11 cellular contexts compared by ENCODE assay signal in the genomic region with DNA sequence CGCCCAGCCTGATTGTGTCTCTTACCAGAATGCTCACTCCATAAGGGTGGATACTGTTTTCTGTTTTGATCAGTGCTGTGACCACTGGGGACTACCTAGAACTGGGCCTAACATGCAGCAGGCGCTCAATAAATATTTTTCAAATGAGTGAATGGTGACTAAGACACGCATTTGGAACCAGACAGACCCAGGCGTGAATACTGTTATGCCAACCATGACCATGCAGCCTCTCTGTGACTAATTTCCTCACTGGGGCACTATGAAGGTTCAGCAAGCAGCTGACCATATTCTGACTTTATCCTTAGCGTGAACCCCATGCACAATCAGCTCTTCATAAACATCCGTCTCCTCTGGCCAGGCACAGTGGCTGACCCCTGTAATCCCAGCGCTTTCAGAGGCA. TPM values are rescaled to one million over a fixed set of nuclear protein-coding genes. Genes with fewer than 3 reads are reported as not detected.
A peak's percentile ranks its signal among the peaks of the same experiment; 100 is the strongest.
DNase-seq lines count a peak whose midpoint lies in the region; ATAC-seq and TF ChIP-seq lines count a peak whose summit lies in the region.
"Had no signal": no experiment of that assay in that cellular context is flagged by ENCODE, and none has a peak within 500 bp of the region (broad histone marks: within the 10 kb centered on the region; RNA-seq: fewer than 3 reads in every experiment).

No MANE protein-coding gene starts in this region.

- no peak overlapping the region for H3K4me3 Mint-ChIP-seq in naive thymus-derived CD4-positive, alpha-beta T cell
- H3K4me3 Mint-ChIP-seq: activated CD4-positive, alpha-beta memory T cell treated with anti-CD3 and anti-CD28 coated beads for 36 hours; neural crest cell had no signal

- peaks cover 32 to 75% of the 10 kb centered on the region in 2 donors for H3K4me1 ChIP-seq in ascending aorta
- peaks cover 8 to 98% (median 37%) of the 10 kb centered on the region in 3 donors for H3K4me1 ChIP-seq in gastroesophageal sphincter
- peaks cover 25 to 30% (median 27%) of the 10 kb centered on the region in 4 donors for H3K4me1 ChIP-seq in transverse colon
- no peaks in the 10 kb centered on the region for H3K4me1 ChIP-seq in naive thymus-derived CD4-positive, alpha-beta T cell (ENCODE audit: control insufficient read depth in 2 of 2, insufficient read depth in 2 of 2, low read length in 2 of 2)

- CTCF ChIA-PET in naive thymus-derived CD4-positive, alpha-beta T cell (lab: Charles Lee) = interaction anchor here (0.6 kb wide), 2 partner anchors 133 to 1168 kb away, joined by 3 to 5 read pairs; no protein-coding TSS in a partner anchor

- H3K9me3 ChIP-seq in ascending aorta (no peaks in the 10 kb centered on the region), gastroesophageal sphincter (no peaks in the 10 kb centered on the region), transverse colon (no peaks in the 10 kb centered on the region)
- H3K9me3 ChIP-seq in naive thymus-derived CD4-positive, alpha-beta T cell (ENCODE audit: control insufficient read depth in 2 of 3, low read length in 3 of 3) = no peaks in the 10 kb centered on the region

- H3K4me3 ChIP-seq in HFF-Myc (replicated peaks; ENCODE audit: low read depth, low read length) (no peak overlapping the region), ascending aorta (no peak overlapping the region), gastroesophageal sphincter (no peak overlapping the region), transverse colon (no peak overlapping the region)
- no peak overlapping the region for H3K4me3 ChIP-seq in naive thymus-derived CD4-positive, alpha-beta T cell (ENCODE audit: low read length)

- H3K27ac ChIP-seq in ascending aorta = peak overlapping the region; percentile 94
- peak overlapping the region; percentile 21 to 95 (median 84) for H3K27ac ChIP-seq in gastroesophageal sphincter
- peak overlapping the region in 3 of 4 donors; percentile 87 to 96 (median 92) for H3K27ac ChIP-seq in transverse colon
- no peak overlapping the region for H3K27ac ChIP-seq in naive thymus-derived CD4-positive, alpha-beta T cell (ENCODE audit: low read depth, low read length)

- in situ Hi-C loops in transverse colon (cut with MboI; ENCODE audit: low pct_ligation_motif_present in 1 of 4, low pct_unique_long_range_greater_than_20kb in 1 of 4, low sequenced_read_pairs in 3 of 4) = no loop called here

- no peak overlapping the region for H3K27ac Mint-ChIP-seq in naive thymus-derived CD4-positive, alpha-beta T cell
- H3K27ac Mint-ChIP-seq: activated CD4-positive, alpha-beta memory T cell treated with anti-CD3 and anti-CD28 coated beads for 36 hours had no signal

- no peak for TF ChIP-seq POLR2A in gastroesophageal sphincter (IDR thresholded peaks at IDR 0.05)
- no peak for TF ChIP-seq POLR2A in transverse colon (IDR thresholded peaks at IDR 0.05)

- POLR2A ChIA-PET in naive thymus-derived CD4-positive, alpha-beta T cell (lab: Charles Lee) = no interaction called here

- no peaks in the 10 kb centered on the region for H3K4me1 Mint-ChIP-seq in naive thymus-derived CD4-positive, alpha-beta T cell
- H3K4me1 Mint-ChIP-seq: neural crest cell had no signal

- H3K36me3 Mint-ChIP-seq in naive thymus-derived CD4-positive, alpha-beta T cell = no peaks in the 10 kb centered on the region
- H3K36me3 Mint-ChIP-seq: activated CD4-positive, alpha-beta memory T cell treated with anti-CD3 and anti-CD28 coated beads for 36 hours had no signal

- H3K27me3 ChIP-seq in ascending aorta = no peaks in the 10 kb centered on the region
- H3K27me3 ChIP-seq in gastroesophageal sphincter = no peaks in the 10 kb centered on the region
- H3K27me3 ChIP-seq in transverse colon = no peaks in the 10 kb centered on the region
- H3K27me3 ChIP-seq in naive thymus-derived CD4-positive, alpha-beta T cell (ENCODE audit: control insufficient read depth in 2 of 2, insufficient read depth in 2 of 2, low read length in 2 of 2) = no peaks in the 10 kb centered on the region

- DNase-seq in HFF-Myc (ENCODE audit: extremely low read depth, low read depth) (peak; percentile 77), ascending aorta (ENCODE audit: low spot score in 2 of 2) (peak; percentile 39 to 90), transverse colon (no peak), islet precursor cell (no peak)
- no peak for DNase-seq in naive thymus-derived CD4-positive, alpha-beta T cell
- DNase-seq: activated CD4-positive, alpha-beta memory T cell treated with anti-CD3 and anti-CD28 coated beads for 36 hours; hypothalamus had no signal

- H3K36me3 ChIP-seq in ascending aorta (peaks cover 49 to 68% of the 10 kb centered on the region in 2 donors), gastroesophageal sphincter (peaks cover 0 to 87% of the 10 kb centered on the region in 2 donors), transverse colon (peaks cover 0 to 15% (median 8%) of the 10 kb centered on the region in 4 donors)
- H3K36me3 ChIP-seq in naive thymus-derived CD4-positive, alpha-beta T cell (ENCODE audit: control insufficient read depth in 2 of 3, insufficient read depth in 3 of 3, low read length in 3 of 3) = no peaks in the 10 kb centered on the region

- TF ChIP-seq EP300 in gastroesophageal sphincter (IDR thresholded peaks at IDR 0.05) = no peak
- TF ChIP-seq EP300 in transverse colon (IDR thresholded peaks at IDR 0.05; ENCODE audit: low read depth) = no peak

- 45 to 60% methylated on average over 2 to 5 of the region's 7 CpGs for WGBS in gastroesophageal sphincter (ENCODE audit: low coverage in 1 of 2), 2 donors
- WGBS in transverse colon (ENCODE audit: low coverage in 1 of 2), 2 donors = 82 to 90% methylated on average over 2 to 7 of the region's 7 CpGs

- ATAC-seq in gastroesophageal sphincter = peak; percentile 8
- no peak for ATAC-seq in HG03571 (IDR thresholded peaks at IDR 0.05; ENCODE audit: unreplicated experiment)
- ATAC-seq in GM19467 (IDR thresholded peaks at IDR 0.05; ENCODE audit: unreplicated experiment) = no peak
- no peak for ATAC-seq in naive thymus-derived CD4-positive, alpha-beta T cell

- no peaks in the 10 kb centered on the region for H3K27me3 Mint-ChIP-seq in naive thymus-derived CD4-positive, alpha-beta T cell
- H3K27me3 Mint-ChIP-seq: activated CD4-positive, alpha-beta memory T cell treated with anti-CD3 and anti-CD28 coated beads for 36 hours had no signal

- intact Hi-C loops in ascending aorta (cut with DNase I) = loop anchor here (1.0 kb wide), 2 partner anchors 10 to 30 kb away; no protein-coding TSS in a partner anchor
- intact Hi-C loops in transverse colon (cut with DNase I; ENCODE audit: low total_unique reads) = loop anchor here (5.0 kb wide), 1 partner anchor 1384 kb away; the partner anchor contains the start of gene ZNF564
- intact Hi-C loops in naive thymus-derived CD4-positive, alpha-beta T cell (cut with micrococcal nuclease) = no loop called here

- no peak for TF ChIP-seq CTCF in HFF-Myc (IDR thresholded peaks at IDR 0.05; ENCODE audit: low read depth, low read length, missing control alignments)
- no peak for TF ChIP-seq CTCF in ascending aorta (IDR thresholded peaks at IDR 0.05)
- no peak for TF ChIP-seq CTCF in gastroesophageal sphincter (IDR thresholded peaks at IDR 0.05)
- no peak for TF ChIP-seq CTCF in transverse colon (IDR thresholded peaks at IDR 0.05)

- no peaks in the 10 kb centered on the region for H3K9me3 Mint-ChIP-seq in naive thymus-derived CD4-positive, alpha-beta T cell
- H3K9me3 Mint-ChIP-seq: activated CD4-positive, alpha-beta memory T cell treated with anti-CD3 and anti-CD28 coated beads for 36 hours; neural crest cell had no signal

RNA-seq across cellular contexts. Expression of gene SPC24, which starts 13.0 kb away (rescaled TPM):
- 1.1 TPM for total RNA-seq in ascending aorta
- 1 to 10 TPM; 4.2 to 6.8 (median 5.7) TPM for total RNA-seq in gastroesophageal sphincter
- 10 to 100 TPM in 1 of 4 donors, 1 to 10 TPM in 1, not detected in 2; 2.6 to 47.4 TPM for total RNA-seq in transverse colon
- total RNA-seq in naive thymus-derived CD4-positive, alpha-beta T cell = 10 to 100 TPM in 1 of 5 experiments, 1 to 10 TPM in 2, under 1 TPM in 2; 0.56 to 45.4 (median 1.9) TPM
- polyA plus RNA-seq in naive thymus-derived CD4-positive, alpha-beta T cell = under 1 TPM in 1 of 2 donors, not detected in 1; 0.33 TPM

RNA-seq across cellular contexts. Expression of gene KANK2, which starts 28.8 kb away (rescaled TPM):
- total RNA-seq in ascending aorta (572 TPM), gastroesophageal sphincter (1,000 to 10,000 TPM in 3 of 4 donors, 100 to 1,000 TPM in 1; 913 to 1,808 (median 1,065) TPM), transverse colon (100 to 1,000 TPM; 145 to 339 (median 243) TPM)
- total RNA-seq in naive thymus-derived CD4-positive, alpha-beta T cell = 1 to 10 TPM in 1 of 5 experiments, under 1 TPM in 4; 0.32 to 2.9 (median 0.53) TPM
- polyA plus RNA-seq in naive thymus-derived CD4-positive, alpha-beta T cell = not detected

Comparison
In these comparisons a context has a peak if more than half of its experiments do, and no peak if none do; other contexts are left out.
1. DNase-seq: peak in HFF-Myc (single experiment) and ascending aorta (2 of 2); none in transverse colon (single experiment), islet precursor cell (single experiment) and naive thymus-derived CD4-positive, alpha-beta T cell (0 of 9).
2. RNA of gene KANK2, which starts 28.8 kb away (total RNA-seq): 913 to 1,808 TPM in gastroesophageal sphincter, 572 TPM in ascending aorta (single experiment) and 145 to 339 TPM in transverse colon; 0.32 to 2.9 TPM in naive thymus-derived CD4-positive, alpha-beta T cell; every median in the first group is over 10 times any median in the second.
3. intact Hi-C loops: an anchor here in ascending aorta (1.0 kb wide) and transverse colon (5.0 kb wide); none called in naive thymus-derived CD4-positive, alpha-beta T cell.